1 cellular context compared by ENCODE assay signal in genomic region chrX:9267415-9267814, GRCh38.
TF ChIP-seq lines count a peak whose summit lies in the region.

No MANE protein-coding gene starts in this region.

TF ChIP-seq in A549, 52 proteins besides CTCF, POLR2A, EP300 and RAD21 (continued from another document):
- TF ChIP-seq MYC (IDR thresholded peaks at IDR 0.05; ENCODE audit: borderline replicate concordance, low read length) (no peak), USF2 (IDR thresholded peaks at IDR 0.05) (no peak), KDM5A (IDR thresholded peaks at IDR 0.05) (no peak), CEBPB (IDR thresholded peaks at IDR 0.05) (peak; percentile 77 to 84; a peak in 3 of 4 replicates), JUNB (IDR thresholded peaks at IDR 0.05) (peak; percentile 23; the same call in 1 of the 2 replicates), SREBF2 (IDR thresholded peaks at IDR 0.05) (no peak), GATA3 (IDR thresholded peaks at IDR 0.05; ENCODE audit: borderline replicate concordance) (peak; percentile 54; the same call in 1 of the 2 replicates)
